ENCODE assay signal across 16 cellular contexts in the genomic region with DNA sequence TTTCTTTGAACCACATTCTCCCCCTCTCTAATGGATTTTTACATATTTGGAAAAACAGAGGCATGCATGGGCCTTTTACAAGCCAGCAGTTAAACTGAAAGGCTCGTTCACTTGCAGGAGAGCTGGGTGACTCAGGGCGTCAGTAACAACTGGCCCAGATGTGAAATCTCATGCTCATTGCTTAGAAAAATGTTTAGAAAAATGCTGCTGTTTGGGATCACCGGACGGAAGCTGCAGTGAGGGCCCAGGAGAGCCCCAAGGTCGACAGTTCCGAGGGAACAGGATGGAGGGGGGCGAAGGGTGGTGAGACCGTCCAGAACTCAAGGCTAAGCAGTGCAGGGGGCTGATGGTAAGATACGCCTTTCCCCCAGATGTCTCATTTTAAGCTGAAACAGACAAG. TPM values are rescaled to one million over a fixed set of nuclear protein-coding genes. Genes with fewer than 3 reads are reported as not detected.
DNase-seq lines count a peak whose midpoint lies in the region; FAIRE-seq and TF ChIP-seq lines count a peak whose summit lies in the region.
"Had no signal": no experiment of that assay in that cellular context is flagged by ENCODE, and none has a peak within 500 bp of the region (broad histone marks: within the 10 kb centered on the region; RNA-seq: fewer than 3 reads in every experiment).

No MANE protein-coding gene starts in this region.

- peaks cover 0 to 20% (median 0%) of the 10 kb centered on the region in 4 donors for H3K4me1 ChIP-seq in Peyer's patch
- peaks cover 7% of the 10 kb centered on the region in 2 donors for H3K4me1 ChIP-seq in mucosa of rectum (ENCODE audit: control insufficient read depth in 2 of 2, insufficient read depth in 2 of 2, low read length in 2 of 2)
- H3K4me1 ChIP-seq in tibial nerve = peaks cover 0 to 50% (median 10%) of the 10 kb centered on the region in 4 donors

- no peak overlapping the region for H3K4me3 ChIP-seq in Peyer's patch
- H3K4me3 ChIP-seq in foreskin fibroblast (ENCODE audit: low read depth in 1 of 2, low read length in 2 of 2) = no peak overlapping the region
- H3K4me3 ChIP-seq in mucosa of rectum (ENCODE audit: low read length in 2 of 2) = no peak overlapping the region
- no peak overlapping the region for H3K4me3 ChIP-seq in tibial nerve
- H3K4me3 ChIP-seq: GM12878, thyroid gland had no signal

- peak overlapping the region in 1 of 2 donors; percentile 33 for H3K9ac ChIP-seq in mucosa of rectum (ENCODE audit: low read depth in 1 of 2, low read length in 2 of 2)

- peak overlapping the region; percentile 35 to 78 (median 55) for H3K27ac ChIP-seq in Peyer's patch
- peak overlapping the region; percentile 69 to 75 for H3K27ac ChIP-seq in mucosa of rectum (ENCODE audit: low read depth in 2 of 2, low read length in 2 of 2)
- H3K27ac ChIP-seq in tibial nerve = peak overlapping the region; percentile 53 to 87 (median 78)
- H3K27ac ChIP-seq in RWPE1 = no peak overlapping the region
- H3K27ac ChIP-seq: neutrophil had no signal

- TF ChIP-seq EP300 in tibial nerve (IDR thresholded peaks at IDR 0.05) = peak in 1 of 2 donors; percentile 58

- H3K9me3 ChIP-seq in Peyer's patch (no peaks in the 10 kb centered on the region), mucosa of rectum (ENCODE audit: control insufficient read depth in 2 of 2, low read length in 2 of 2) (no peaks in the 10 kb centered on the region), tibial nerve (peaks cover 0 to 2% (median 0%) of the 10 kb centered on the region in 4 donors)
- H3K9me3 ChIP-seq: neutrophil, thyroid gland had no signal

- no peaks in the 10 kb centered on the region for H3K36me3 ChIP-seq in Peyer's patch
- H3K36me3 ChIP-seq in mucosa of rectum (ENCODE audit: control insufficient read depth in 2 of 2, insufficient read depth in 2 of 2, low read length in 2 of 2) = no peaks in the 10 kb centered on the region
- no peaks in the 10 kb centered on the region for H3K36me3 ChIP-seq in tibial nerve
- H3K36me3 ChIP-seq: neutrophil, thyroid gland had no signal

- FAIRE-seq in frontal cortex (lab: Jason Lieb, UNC) = no peak
- FAIRE-seq: GM12878 had no signal

- TF ChIP-seq POLR2A in Peyer's patch (IDR thresholded peaks at IDR 0.05) (no peak), tibial nerve (IDR thresholded peaks at IDR 0.05) (no peak)

- POLR2A ChIA-PET in RWPE1 (lab: Yijun Ruan, JAX; ENCODE audit: low non-redundant PET) = no interaction called here

- TF ChIP-seq CTCF in Peyer's patch (IDR thresholded peaks at IDR 0.05) = no peak
- no peak for TF ChIP-seq CTCF in foreskin fibroblast (IDR thresholded peaks at IDR 0.05; ENCODE audit: low read depth, low read length)
- TF ChIP-seq CTCF in tibial nerve (IDR thresholded peaks at IDR 0.05) = no peak
- no peak for TF ChIP-seq CTCF in RWPE1 (conservative IDR thresholded peaks at IDR 0.05; ENCODE audit: low read depth)
- TF ChIP-seq CTCF in GM13977 (IDR thresholded peaks at IDR 0.05; ENCODE audit: extremely low read depth, insufficient read depth, missing control alignments) = no peak

- DNase-seq in Peyer's patch = peak in 1 of 3 donors; percentile 48
- DNase-seq in foreskin fibroblast = peak; percentile 67 to 87
- peak in 1 of 2 donors; percentile 19 for DNase-seq in tibial nerve (ENCODE audit: low spot score in 2 of 2)
- no peak for DNase-seq in ureter (ENCODE audit: low spot score)
- no peak for DNase-seq in RWPE1 (ENCODE audit: low spot score)
- no peak for DNase-seq in frontal cortex (ENCODE audit: low spot score in 2 of 2)
- DNase-seq in GM13977 (ENCODE audit: low spot score) = no peak
- DNase-seq: activated CD4-positive, alpha-beta T cell treated with anti-CD3 and anti-CD28 coated beads for 4 hours; activated naive CD4-positive, alpha-beta T cell; Calu3; NCI-H1105 treated with DMSO at 0.1 percent for 48 hours; NCI-H748 treated with DMSO at 0.1 percent for 48 hours; thyroid gland had no signal

- in situ Hi-C loops in GM13977 (cut with MboI; ENCODE audit: low pct_unique_long_range_greater_than_20kb, low sequenced_read_pairs, unreplicated experiment) = no loop called here

- H3K27me3 ChIP-seq in Peyer's patch (no peaks in the 10 kb centered on the region), mucosa of rectum (ENCODE audit: control insufficient read depth in 2 of 2, insufficient read depth in 2 of 2, low read length in 2 of 2) (no peaks in the 10 kb centered on the region), tibial nerve (no peaks in the 10 kb centered on the region)
- H3K27me3 ChIP-seq: thyroid gland had no signal

- WGBS in tibial nerve, 2 donors = 17 to 22% methylated on average over 9 of the region's 9 CpGs

- CTCF ChIA-PET in RWPE1 (lab: Yijun Ruan, JAX) = no interaction called here

RNA-seq across cellular contexts. Expression of gene SMTN, which starts 41.7 kb away (rescaled TPM):
- total RNA-seq in Peyer's patch = 100 to 1,000 TPM in 1 of 4 donors, 10 to 100 TPM in 3; 23.1 to 124 (median 75.9) TPM
- total RNA-seq in tibial nerve = 100 to 1,000 TPM; 173 to 294 (median 253) TPM
- 327 TPM for total RNA-seq in ureter
- total RNA-seq in frontal cortex = 9.0 TPM

Comparison
In these comparisons a context has a peak if more than half of its experiments do, and no peak if none do; other contexts are left out.
1. DNase-seq: peak in foreskin fibroblast (2 of 2); none in ureter (single experiment), RWPE1 (single experiment), frontal cortex (0 of 2) and GM13977 (single experiment).